6 cellular contexts compared by ENCODE assay signal in genomic region chr10:25163464-25163863, GRCh38. TPM values are rescaled to one million over a fixed set of nuclear protein-coding genes. Genes with fewer than 3 reads are reported as not detected.
"Had no signal": no experiment of that assay in that cellular context is flagged by ENCODE, and none has a peak within 500 bp of the region (broad histone marks: within the 10 kb centered on the region; RNA-seq: fewer than 3 reads in every experiment).

No MANE protein-coding gene starts in this region.

RNA-seq across cellular contexts. Expression of gene GPR158, which starts 11.3 kb away (rescaled TPM):
- total RNA-seq: naive thymus-derived CD4-positive, alpha-beta T cell; naive thymus-derived CD8-positive, alpha-beta T cell; natural killer cell; natural killer cell treated with Interleukin-12 subunit alpha and Interleukin-12 subunit beta and Interleukin-15 and Interleukin-18, amount 100 ng/mL, for 72 hours; renal cortical epithelial cell; right atrium auricular region had no signal
- polyA plus RNA-seq: naive thymus-derived CD4-positive, alpha-beta T cell; naive thymus-derived CD8-positive, alpha-beta T cell had no signal
